14 cellular contexts compared by ENCODE assay signal in genomic region chr17:27531469-27531948, GRCh38.
DNase-seq lines count a peak whose midpoint lies in the region; ATAC-seq lines count a peak whose summit lies in the region.
"Had no signal": no experiment of that assay in that cellular context is flagged by ENCODE, and none has a peak within 500 bp of the region (broad histone marks: within the 10 kb centered on the region; RNA-seq: fewer than 3 reads in every experiment).

No MANE protein-coding gene starts in this region.

- H3K27ac Mint-ChIP-seq in stimulated activated naive B cell treated with anti-CD40 and anti-IgM and Interleukin-4, amounts not matched to agents 10 μg/mL and 1 μg/mL and 100 μg/mL, for 72 hours: peak overlapping the region; percentile 69

- peak overlapping the region; percentile 43 to 59 for H3K4me3 Mint-ChIP-seq in stimulated activated naive B cell treated with anti-CD40 and anti-IgM and Interleukin-4, amounts not matched to agents 10 μg/mL and 1 μg/mL and 100 μg/mL, for 72 hours
- H3K4me3 Mint-ChIP-seq: brain had no signal

- ATAC-seq in GM19025 (IDR thresholded peaks at IDR 0.05; ENCODE audit: low read depth, unreplicated experiment): peak; percentile 38
- peak; percentile 33 for ATAC-seq in HG03460 (IDR thresholded peaks at IDR 0.05; ENCODE audit: unreplicated experiment)
- peak; percentile 54 to 60 for ATAC-seq in stimulated activated naive B cell treated with anti-CD40 and anti-IgM and Interleukin-4, amounts not matched to agents 10 μg/mL and 1 μg/mL and 100 μg/mL, for 72 hours (replicated peaks)
- ATAC-seq in HG02840 (IDR thresholded peaks at IDR 0.05; ENCODE audit: low FRiP score, unreplicated experiment): no peak
- no peak for ATAC-seq in GM19023 (IDR thresholded peaks at IDR 0.05; ENCODE audit: unreplicated experiment)

- H3K27me3 Mint-ChIP-seq in stimulated activated naive B cell treated with anti-CD40 and anti-IgM and Interleukin-4, amounts not matched to agents 10 μg/mL and 1 μg/mL and 100 μg/mL, for 72 hours: no peaks in the 10 kb centered on the region

- H3K36me3 Mint-ChIP-seq in stimulated activated naive B cell treated with anti-CD40 and anti-IgM and Interleukin-4, amounts not matched to agents 10 μg/mL and 1 μg/mL and 100 μg/mL, for 72 hours: peaks cover 0 to 3% of the 10 kb centered on the region in 2 donors
- H3K36me3 Mint-ChIP-seq: brain had no signal

- H3K9me3 Mint-ChIP-seq in stimulated activated naive B cell treated with anti-CD40 and anti-IgM and Interleukin-4, amounts not matched to agents 10 μg/mL and 1 μg/mL and 100 μg/mL, for 72 hours: no peaks in the 10 kb centered on the region
- H3K9me3 Mint-ChIP-seq: brain had no signal

- DNase-seq in stimulated activated naive B cell treated with anti-CD40 and anti-IgM and Interleukin-4, amounts not matched to agents 10 μg/mL and 1 μg/mL and 100 μg/mL, for 72 hours: no peak
- DNase-seq in NCI-H82 treated with DMSO at 0.1 percent for 48 hours (lab: John Stamatoyannopoulos, UW; ENCODE audit: unreplicated experiment) (no peak), iPS-NIHi11 (ENCODE audit: low spot score) (no peak)
- DNase-seq: activated CD8-positive, alpha-beta memory T cell treated with anti-CD3 and anti-CD28 coated beads for 24 hours; EL; NCI-H1092 had no signal

- peak overlapping the region; percentile 66 for H3K27ac ChIP-seq in cingulate gyrus (ENCODE audit: low read depth, low read length)
- H3K27ac ChIP-seq: RWPE1, suprapubic skin had no signal

- peaks cover 43 to 58% of the 10 kb centered on the region in 2 donors for H3K4me1 Mint-ChIP-seq in stimulated activated naive B cell treated with anti-CD40 and anti-IgM and Interleukin-4, amounts not matched to agents 10 μg/mL and 1 μg/mL and 100 μg/mL, for 72 hours

Comparison
In these comparisons a context has a peak if more than half of its experiments do, and no peak if none do; other contexts are left out.
1. ATAC-seq: peak in GM19025 (single experiment), HG03460 (single experiment) and stimulated activated naive B cell treated with anti-CD40 and anti-IgM and Interleukin-4, amounts not matched to agents 10 μg/mL and 1 μg/mL and 100 μg/mL, for 72 hours (2 of 2); none in HG02840 (single experiment) and GM19023 (single experiment).